12 cellular contexts compared by ENCODE assay signal in the genomic region with DNA sequence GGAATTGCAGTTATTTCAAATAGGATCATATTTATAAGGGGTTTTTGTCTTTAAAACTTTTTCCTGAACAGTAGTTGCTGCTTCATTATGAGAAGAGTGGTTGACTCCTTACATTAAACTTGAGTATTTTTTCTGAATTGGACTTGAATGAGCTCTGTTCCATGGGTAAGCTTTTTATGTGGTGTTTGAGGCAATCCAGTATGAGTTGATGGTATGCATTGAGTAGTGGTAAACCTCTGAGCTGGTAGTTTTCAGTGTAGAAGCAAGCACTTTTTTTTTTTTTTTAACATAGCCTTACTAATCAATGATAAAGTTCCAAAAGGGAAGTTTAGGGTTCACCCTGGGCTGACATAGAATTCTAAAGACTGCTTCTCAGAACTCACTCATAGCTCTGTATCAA. TPM values are rescaled to one million over a fixed set of nuclear protein-coding genes. Genes with fewer than 3 reads are reported as not detected.
DNase-seq lines count a peak whose midpoint lies in the region; ATAC-seq, FAIRE-seq and TF ChIP-seq lines count a peak whose summit lies in the region.
"Had no signal": no experiment of that assay in that cellular context is flagged by ENCODE, and none has a peak within 500 bp of the region (broad histone marks: within the 10 kb centered on the region; RNA-seq: fewer than 3 reads in every experiment).

No MANE protein-coding gene starts in this region.

- H4K91ac ChIP-seq in H9 (ENCODE audit: insufficient read length, low read depth, low read length), result no peak overlapping the region

- H3K23me2 ChIP-seq in H9 (ENCODE audit: insufficient read length, low read depth, low read length, poor library complexity, severe bottlenecking), result peaks cover 26% of the 10 kb centered on the region

- ATAC-seq in A549, result no peak
- ATAC-seq in activated B cell treated with CpG ODN at 0.5 μM for 24 hours (ENCODE audit: low read depth), result no peak
- ATAC-seq in HG02973 (IDR thresholded peaks at IDR 0.05; ENCODE audit: unreplicated experiment), result no peak
- ATAC-seq: mucosa of descending colon had no signal

- H3K36me3 ChIP-seq in hepatocyte (replicated peaks; ENCODE audit: insufficient read depth, low read depth) (no peaks in the 10 kb centered on the region), MG63 (peaks cover 21% of the 10 kb centered on the region)

- H3K27me3 ChIP-seq in H9 (ENCODE audit: insufficient read depth, low read length), result no peaks in the 10 kb centered on the region
- no peaks in the 10 kb centered on the region for H3K27me3 ChIP-seq in hepatocyte
- no peaks in the 10 kb centered on the region for H3K27me3 ChIP-seq in MG63

- no peak for TF ChIP-seq EP300 in A549 (IDR thresholded peaks at IDR 0.05)

- H3K9me2 ChIP-seq in hepatocyte (replicated peaks; ENCODE audit: insufficient read depth), result no peaks in the 10 kb centered on the region

- H3K9me3 ChIP-seq in A549 (no peaks in the 10 kb centered on the region), H9 (ENCODE audit: control insufficient read depth, low read depth, low read length) (no peaks in the 10 kb centered on the region), hepatocyte (ENCODE audit: low read depth) (no peaks in the 10 kb centered on the region), MG63 (no peaks in the 10 kb centered on the region)
- H3K9me3 ChIP-seq: mucosa of descending colon had no signal

- H3K27ac Mint-ChIP-seq in H9 (no peak overlapping the region), activated B cell treated with CpG ODN at 0.5 μM for 24 hours (peak overlapping the region; percentile 94)

- H3K9ac ChIP-seq in H9 (ENCODE audit: extremely low read depth, insufficient read length, low read length), result no peak overlapping the region

- no peak overlapping the region for H2BK5ac ChIP-seq in H9 (ENCODE audit: insufficient read length, low read length)

- TF ChIP-seq POLR2A in A549 (IDR thresholded peaks at IDR 0.05; ENCODE audit: low read length) (no peak), GM12891 (IDR thresholded peaks at IDR 0.05; ENCODE audit: low read depth, low read length) (no peak)

- H3K4me1 Mint-ChIP-seq in H9, result peaks cover 53 to 64% of the 10 kb centered on the region in 2 experiments
- peaks cover 69% of the 10 kb centered on the region for H3K4me1 Mint-ChIP-seq in activated B cell treated with CpG ODN at 0.5 μM for 24 hours

- no peak overlapping the region for H3T11ph ChIP-seq in H9 (ENCODE audit: low read length)

- H3K4me2 ChIP-seq in A549, result 0 out of 3 replicates have a peak overlapping the region, but pooled peaks have one; percentile 77
- no peak overlapping the region for H3K4me2 ChIP-seq in H9 (ENCODE audit: insufficient read depth, insufficient read length, low read length)
- H3K4me2 ChIP-seq in hepatocyte, result peak overlapping the region; percentile 94

- no peak for TF ChIP-seq RAD21 in A549 (conservative IDR thresholded peaks at IDR 0.05 in 1 of 2, IDR thresholded peaks at IDR 0.05 in 1 of 2)

- POLR2A ChIA-PET in A549 (lab: Yijun Ruan, JAX) (no interaction called here), activated B cell treated with CpG ODN at 0.5 μM for 24 hours (lab: Charles Lee) (no interaction called here)

- H4K8ac ChIP-seq in H9 (replicated peaks; ENCODE audit: insufficient read length, low read depth, low read length), result no peak overlapping the region

- H3K4ac ChIP-seq in H9 (ENCODE audit: low read depth, low read length), result no peak overlapping the region

- no peak overlapping the region for H3K56ac ChIP-seq in H9 (ENCODE audit: insufficient read length, low read depth, low read length)

- H3K18ac ChIP-seq in H9 (ENCODE audit: insufficient read length, low read depth, low read length), result no peak overlapping the region

- no peaks in the 10 kb centered on the region for H3K9me3 Mint-ChIP-seq in H9
- no peaks in the 10 kb centered on the region for H3K9me3 Mint-ChIP-seq in activated B cell treated with CpG ODN at 0.5 μM for 24 hours

- H2BK120ac ChIP-seq in H9 (ENCODE audit: low read depth, low read length, poor library complexity, severe bottlenecking), result no peak overlapping the region

- no peak overlapping the region for H3K27ac ChIP-seq in A549
- H3K27ac ChIP-seq in H9 (ENCODE audit: insufficient read length, low read depth, low read length), result no peak overlapping the region
- H3K27ac ChIP-seq in hepatocyte, result peak overlapping the region; percentile 38

- no peaks in the 10 kb centered on the region for H4K20me1 ChIP-seq in H9 (ENCODE audit: control insufficient read depth, insufficient read depth, insufficient read length)
- H4K20me1 ChIP-seq in hepatocyte (ENCODE audit: insufficient read depth, poor library complexity, severe bottlenecking), result peaks cover 77% of the 10 kb centered on the region

- H2AFZ ChIP-seq in H9 (ENCODE audit: low read length) (no peak overlapping the region), hepatocyte (no peak overlapping the region)

- intact Hi-C loops in activated B cell treated with CpG ODN at 0.5 μM for 24 hours (cut with micrococcal nuclease), result loop anchor here (2.0 to 10.0 kb wide), 5 partner anchors 133 to 1205 kb away; a partner anchor contains a TSS

- no peak overlapping the region for H4K5ac ChIP-seq in H9 (ENCODE audit: insufficient read length, low read depth, low read length)

- CTCF ChIA-PET in A549 (lab: Yijun Ruan, JAX) (interaction anchor here (0.6 to 1.1 kb wide), 4 partner anchors 12 to 187 kb away, joined by 3 to 4 read pairs (median 3); no protein-coding TSS in a partner anchor), activated B cell treated with CpG ODN at 0.5 μM for 24 hours (lab: Charles Lee) (interaction anchor here (1.2 kb wide), 1 partner anchor 49 kb away, joined by 3 read pairs; no protein-coding TSS in a partner anchor)

- no peak for FAIRE-seq in A549 (lab: Jason Lieb, UNC)
- FAIRE-seq in GM12891 (lab: Jason Lieb, UNC), result no peak
- FAIRE-seq in urothelium cell line (lab: Jason Lieb, UNC), result no peak

- H2BK12ac ChIP-seq in H9 (ENCODE audit: insufficient read length, low read depth, low read length), result no peak overlapping the region

- H3K4me3 Mint-ChIP-seq in H9 (peak overlapping the region; percentile 14 to 56; a peak in 4 of 5 replicates), activated B cell treated with CpG ODN at 0.5 μM for 24 hours (peak overlapping the region; percentile 52)

- H2BK15ac ChIP-seq in H9 (ENCODE audit: low read depth, low read length), result no peak overlapping the region

- peaks cover 6% of the 10 kb centered on the region for H3K79me1 ChIP-seq in H9 (ENCODE audit: insufficient read depth, low read depth, low read length, poor library complexity, severe bottlenecking)

- TF ChIP-seq CTCF in A549 (IDR thresholded peaks at IDR 0.05) (no peak), H9 (conservative IDR thresholded peaks at IDR 0.05) (no peak), activated B cell treated with CpG ODN at 0.5 μM for 24 hours (IDR thresholded peaks at IDR 0.05) (no peak), hepatocyte (IDR thresholded peaks at IDR 0.05; ENCODE audit: poor library complexity) (no peak)

- no peaks in the 10 kb centered on the region for H3K27me3 Mint-ChIP-seq in H9 (ENCODE audit: low read depth)
- H3K27me3 Mint-ChIP-seq in activated B cell treated with CpG ODN at 0.5 μM for 24 hours, result no peaks in the 10 kb centered on the region

- H3K36me3 Mint-ChIP-seq in H9 (ENCODE audit: insufficient read depth in 1 of 3, low read depth in 3 of 3) (peaks cover 6 to 29% (median 8%) of the 10 kb centered on the region in 3 experiments; a peak in 5 of 7 replicates), activated B cell treated with CpG ODN at 0.5 μM for 24 hours (ENCODE audit: low read depth) (peaks cover 37% of the 10 kb centered on the region)

- no peak overlapping the region for H3K14ac ChIP-seq in H9 (ENCODE audit: insufficient read depth, low read length)

- H2AK5ac ChIP-seq in H9 (ENCODE audit: insufficient read length, low read length), result no peak overlapping the region

- peaks cover 46% of the 10 kb centered on the region; the same call in 1 of the 2 replicates for H3K79me2 ChIP-seq in H9 (ENCODE audit: insufficient read depth, low read length)
- peaks cover 80% of the 10 kb centered on the region for H3K79me2 ChIP-seq in hepatocyte

- H3K4me3 ChIP-seq in A549 (no peak overlapping the region), hepatocyte (peak overlapping the region; percentile 25), MG63 (no peak overlapping the region)
- H3K4me3 ChIP-seq: mucosa of descending colon had no signal

- H3K23ac ChIP-seq in H9 (ENCODE audit: insufficient read length, low read depth, low read length), result no peak overlapping the region

- H2BK20ac ChIP-seq in H9 (ENCODE audit: low read depth, low read length, poor library complexity, severe bottlenecking), result no peak overlapping the region

- H3K4me1 ChIP-seq in A549 (peaks cover 27% of the 10 kb centered on the region; the same call in 2 of the 3 replicates), H9 (ENCODE audit: insufficient read depth, low read length) (0 out of 2 replicates have a peak, but pooled peaks cover 4% of the 10 kb centered on the region), hepatocyte (ENCODE audit: insufficient read depth) (peaks cover 20% of the 10 kb centered on the region)

- DNase-seq in A549 (ENCODE audit: low read depth in 1 of 2, low spot score in 1 of 2) (no peak), H9 (no peak), activated B cell treated with CpG ODN at 0.5 μM for 24 hours (no peak), hepatocyte (ENCODE audit: low spot score) (no peak), MG63 (no peak), GM12891 (ENCODE audit: insufficient read length, low spot score) (no peak), urothelium cell line (ENCODE audit: low spot score) (no peak)
- DNase-seq: activated CD4-positive, alpha-beta T cell treated with anti-CD3 and anti-CD28 coated beads for 4 hours; H7; mucosa of descending colon; NCI-H2171 treated with DMSO at 0.1 percent for 48 hours had no signal

RNA-seq across cellular contexts. Expression of a gene that starts 3.4 kb away (rescaled TPM):
- polyA plus RNA-seq in A549 (2011; rRNA removed), result 20.3 and 28.4 TPM in 2 replicates
- polyA plus RNA-seq in A549 (2012; cell fraction: cytosol; rRNA removed), result 8.3 and 9.3 TPM in 2 replicates
- 17.6 and 25.6 TPM in 2 replicates for polyA plus RNA-seq in A549 (2012; cell fraction: nucleus; rRNA removed)
- 6.8 to 9.7 TPM (median 7.1 TPM) in 3 replicates for polyA plus RNA-seq in A549 (2017; fragmentation: RNase III; extraction: RNeasy Plus Mini Kit Qiagen cat#74134 plus additional on column Dnase treatment)
- polyA minus RNA-seq in A549 (2011; rRNA and poly(A)+ RNA removed), result 61.1 and 62.5 TPM in 2 replicates
- total RNA-seq in H9 (2021), result 51.7 and 62.0 TPM in 2 replicates
- total RNA-seq in activated B cell treated with CpG ODN at 0.5 μM for 24 hours, result 104 and 117 TPM in 2 replicates
- 29.1 and 30.6 TPM in 2 replicates for total RNA-seq in hepatocyte
- 23.0 and 25.9 TPM in 2 replicates for polyA plus RNA-seq in hepatocyte
- 6.5 and 11.9 TPM in 2 replicates for total RNA-seq in MG63 (2014; rRNA removed; shearing (Covaris generic); ENCODE audit: low replicate concordance)
- polyA plus RNA-seq in GM12891 (2012; ENCODE audit: low read depth, missing spikeins), result 15.3 TPM

RNA-seq across cellular contexts. Expression of a gene that starts 38.2 kb away (rescaled TPM):
- 242 and 337 TPM in 2 replicates for polyA plus RNA-seq in A549 (2011; rRNA removed)
- polyA plus RNA-seq in A549 (2012; cell fraction: cytosol; rRNA removed), result 103 and 136 TPM in 2 replicates
- polyA plus RNA-seq in A549 (2012; cell fraction: nucleus; rRNA removed), result 37.7 and 77.1 TPM in 2 replicates
- 437 to 446 TPM (median 438 TPM) in 3 replicates for polyA plus RNA-seq in A549 (2017; fragmentation: RNase III; extraction: RNeasy Plus Mini Kit Qiagen cat#74134 plus additional on column Dnase treatment)
- polyA minus RNA-seq in A549 (2011; rRNA and poly(A)+ RNA removed), result 30.8 and 39.5 TPM in 2 replicates
- total RNA-seq in H9 (2021), result 253 and 254 TPM in 2 replicates
- total RNA-seq in activated B cell treated with CpG ODN at 0.5 μM for 24 hours, result 199 and 230 TPM in 2 replicates
- 64.7 and 68.1 TPM in 2 replicates for total RNA-seq in hepatocyte
- polyA plus RNA-seq in hepatocyte, result 431 and 471 TPM in 2 replicates
- 113 and 709 TPM in 2 replicates for total RNA-seq in MG63 (2014; rRNA removed; shearing (Covaris generic); ENCODE audit: low replicate concordance)
- polyA plus RNA-seq in GM12891 (2012; ENCODE audit: low read depth, missing spikeins), result 515 TPM
